Comparison of ENCODE assay signal across 8 cellular contexts in genomic region chrX:119880552-119881437, GRCh38. TPM values are rescaled to one million over a fixed set of nuclear protein-coding genes. Genes with fewer than 3 reads are reported as not detected.
DNase-seq lines count a peak whose midpoint lies in the region; ATAC-seq, FAIRE-seq and TF ChIP-seq lines count a peak whose summit lies in the region.

No MANE protein-coding gene starts in this region.

- H2AFZ ChIP-seq in K562 (ENCODE audit: low read depth, low read length) = no peak overlapping the region

- intact Hi-C loops in K562 (cut with micrococcal nuclease) = loop anchor here (2.0 to 5.0 kb wide), 2 partner anchors 90 to 363 kb away; partner anchors contain the start of gene RPL39
- intact Hi-C loops in kidney (cut with DNase I) = no loop called here

- H3K4me3 ChIP-seq in SJCRH30 = no peak overlapping the region
- no peak overlapping the region for H3K4me3 ChIP-seq in K562
- H3K4me3 ChIP-seq in kidney (ENCODE audit: low read length in 2 of 2) = no peak overlapping the region
- H3K4me3 ChIP-seq in thoracic aorta = no peak overlapping the region

- DNase-seq in NCI-H2029 (lab: John Stamatoyannopoulos, UW) (peak; percentile 7), NCI-H2029 treated with DMSO at 0.1 percent for 48 hours (lab: John Stamatoyannopoulos, UW) (no peak), HuH-7 (ENCODE audit: low spot score) (peak; percentile 68), SJCRH30 (peak; percentile 55 to 78), K562 (ENCODE audit: extremely low read depth in 1 of 4, low spot score in 3 of 4) (peak; percentile 32 to 60 (median 48)), kidney (no peak), thoracic aorta (ENCODE audit: low spot score) (no peak)

- TF ChIP-seq RAD21 in K562 (CRISPR knock-in tag; conservative IDR thresholded peaks at IDR 0.05 in 1 of 2, IDR thresholded peaks at IDR 0.05 in 1 of 2) = peak; percentile 46 to 68; a peak in 3 of 4 replicates

- ATAC-seq in GM21390 (IDR thresholded peaks at IDR 0.05; ENCODE audit: unreplicated experiment) = peak; percentile 74
- peak; percentile 97 for ATAC-seq in K562
- ATAC-seq in thoracic aorta (ENCODE audit: insufficient number of reproducible peaks, low FRiP score, low read depth) = no peak

- no peaks in the 10 kb centered on the region for H3K9me3 ChIP-seq in SJCRH30 (replicated peaks)
- H3K9me3 ChIP-seq in K562 (replicated peaks; ENCODE audit: control insufficient read depth, insufficient read depth, low read depth, low read length) = no peaks in the 10 kb centered on the region
- H3K9me3 ChIP-seq in kidney (ENCODE audit: control insufficient read depth in 1 of 2, low read length in 2 of 2) = no peaks in the 10 kb centered on the region
- no peaks in the 10 kb centered on the region for H3K9me3 ChIP-seq in thoracic aorta

- no TSS peak for BruUV-seq in K562 (replicated peaks; lab: Mats Ljungman, UMichigan)

- H3K27ac ChIP-seq in SJCRH30 = no peak overlapping the region
- no peak overlapping the region for H3K27ac ChIP-seq in K562 (ENCODE audit: extremely low read depth, low read depth, low read length)
- H3K27ac ChIP-seq in kidney (ENCODE audit: low read depth in 2 of 2, low read length in 2 of 2) = no peak overlapping the region
- no peak overlapping the region for H3K27ac ChIP-seq in thoracic aorta

- CTCF ChIA-PET in K562 (lab: Yijun Ruan, JAX; ENCODE audit: low intra/inter-chr PET ratio) = interaction anchor here (1.7 kb wide), 1 partner anchor 89 kb away, joined by 10 read pairs; the partner anchor contains the start of gene RPL39

- H3K79me2 ChIP-seq in K562 (ENCODE audit: control insufficient read depth, insufficient read depth, low read length) = no peaks in the 10 kb centered on the region

- in situ Hi-C loops in K562 (cut with MboI) = no loop called here

- 50% methylated on average over 8 of the region's 11 CpGs for WGBS in K562 (ENCODE audit: insufficient coverage, low coverage, missing lambda C conversion rate)

- TF ChIP-seq POLR2A in K562 (conservative IDR thresholded peaks at IDR 0.05) = 0 out of 2 replicates have a peak, but pooled peaks have one; percentile 21

- TF ChIP-seq CTCF in K562 (IDR thresholded peaks at IDR 0.05 in 2 of 3, conservative IDR thresholded peaks at IDR 0.05 in 1 of 3; ENCODE audit: insufficient read depth in 2 of 3, low read depth in 1 of 3, low read length in 3 of 3) (peak; percentile 68 to 78 (median 73)), kidney (IDR thresholded peaks at IDR 0.05; ENCODE audit: borderline replicate concordance, extremely low read depth, insufficient read depth) (peak; percentile 33), thoracic aorta (IDR thresholded peaks at IDR 0.05) (peak; percentile 37)

- H3K9me1 ChIP-seq in K562 (ENCODE audit: control insufficient read depth, insufficient read depth, low read length) = no peaks in the 10 kb centered on the region

- H3K36me3 ChIP-seq in SJCRH30 (peaks cover 18% of the 10 kb centered on the region), K562 (ENCODE audit: control insufficient read depth, insufficient read depth, low read length) (peaks cover 25% of the 10 kb centered on the region; the same call in 1 of the 3 replicates), kidney (ENCODE audit: control insufficient read depth in 1 of 2, insufficient read depth in 2 of 2, low read length in 2 of 2) (peaks cover 0 to 5% of the 10 kb centered on the region in 2 donors), thoracic aorta (no peaks in the 10 kb centered on the region)

- no peak overlapping the region for H3K4me2 ChIP-seq in K562 (ENCODE audit: insufficient read depth, low read length)

- FAIRE-seq in K562 (lab: Jason Lieb, UNC) (peak; percentile 96), kidney (lab: Jason Lieb, UNC) (no peak)

- no peaks in the 10 kb centered on the region for H4K20me1 ChIP-seq in K562 (replicated peaks; ENCODE audit: control insufficient read depth, insufficient read depth, low read length)

- H3K4me1 ChIP-seq in SJCRH30 = no peaks in the 10 kb centered on the region
- H3K4me1 ChIP-seq in K562 (replicated peaks in 1 of 2; ENCODE audit: control insufficient read depth in 2 of 2, insufficient read depth in 2 of 2, low read length in 2 of 2) = no peaks in the 10 kb centered on the region; a peak in 1 of 5 replicates
- H3K4me1 ChIP-seq in kidney (ENCODE audit: control insufficient read depth in 1 of 2, insufficient read depth in 1 of 2, low read depth in 1 of 2, low read length in 2 of 2) = no peaks in the 10 kb centered on the region
- no peaks in the 10 kb centered on the region for H3K4me1 ChIP-seq in thoracic aorta (ENCODE audit: control insufficient read depth in 1 of 2, low read depth in 2 of 2)

- H3K27me3 ChIP-seq in SJCRH30 (no peaks in the 10 kb centered on the region), K562 (ENCODE audit: control insufficient read depth in 2 of 2, insufficient read depth in 2 of 2, low read length in 2 of 2) (no peaks in the 10 kb centered on the region), thoracic aorta (replicated peaks; ENCODE audit: insufficient read depth) (no peaks in the 10 kb centered on the region)

- TF ChIP-seq EP300 in K562 (IDR thresholded peaks at IDR 0.05; ENCODE audit: low read length) = no peak

- H3K9ac ChIP-seq in K562 (ENCODE audit: insufficient read depth in 1 of 2, low read depth in 2 of 2, low read length in 2 of 2) = no peak overlapping the region
- no peak overlapping the region for H3K9ac ChIP-seq in kidney (ENCODE audit: low read length in 2 of 2)

- POLR2A ChIA-PET in K562 (lab: Yijun Ruan, JAX) = interaction anchor here (0.8 kb wide), 1 partner anchor 10 kb away, joined by 3 read pairs; no protein-coding TSS in a partner anchor

RNA-seq across cellular contexts. Expression of gene NDUFA1, which starts 9.2 kb away (rescaled TPM):
- total RNA-seq in SJCRH30 (2014; rRNA removed; shearing (Covaris generic)) = 278 and 293 TPM in 2 replicates
- 25.7 and 39.2 TPM in 2 replicates for total RNA-seq in K562 (2011; cell fraction: chromatin; rRNA removed; ENCODE audit: low replicate concordance)
- 32.1 and 33.7 TPM in 2 replicates for total RNA-seq in K562 (2011; cell fraction: nucleolus; rRNA removed)
- total RNA-seq in K562 (2011; cell fraction: nucleoplasm; rRNA removed) = 56.5 and 62.8 TPM in 2 replicates
- total RNA-seq in K562 (2014; rRNA removed) (160 and 218 TPM in 2 replicates), K562 (2014; rRNA removed; fragmentation: Illumina TruSeq; extraction: Trizol) (402 and 409 TPM in 2 replicates), K562 (2015; rRNA removed; fragmentation: Illumina TruSeq; extraction: Trizol) (378 and 383 TPM in 2 replicates), K562 (2021) (169 and 177 TPM in 2 replicates), kidney (114 TPM), thoracic aorta (10 to 100 TPM; 30.5 to 41.1 TPM)
- polyA plus RNA-seq in K562 (2011; rRNA removed) (336 and 418 TPM in 2 replicates), K562 (2014; fragmentation: Illumina TruSeq; extraction: Trizol) (162 and 191 TPM in 2 replicates), K562 (2014; fragmentation: Nextera tagmentation; extraction: Ambion mirVana) (1,000 to 10,000 TPM; 1,140 to 1,285 TPM), K562 (2014; rRNA removed) (308 and 430 TPM in 2 replicates), kidney (ENCODE audit: insufficient read depth, low read depth, low replicate concordance) (512 TPM)
- 39.5 and 169 TPM in 2 replicates for polyA plus RNA-seq in K562 (2011; cell fraction: cytosol; rRNA removed)
- 44.8 and 122 TPM in 2 replicates for polyA plus RNA-seq in K562 (2011; cell fraction: nucleus; rRNA removed)
- 155 and 439 TPM in 2 replicates for polyA plus RNA-seq in K562 (2012)
- polyA minus RNA-seq in K562 (2011; rRNA and poly(A)+ RNA removed) = 149 and 153 TPM in 2 replicates
- polyA minus RNA-seq in K562 (2011; cell fraction: cytosol; rRNA and poly(A)+ RNA removed) = 54.1 and 64.7 TPM in 2 replicates
- 8.3 and 22.9 TPM in 2 replicates for polyA minus RNA-seq in K562 (2011; cell fraction: nucleus; rRNA and poly(A)+ RNA removed)

RNA-seq across cellular contexts. Expression of gene RNF113A, which starts 9.3 kb away (rescaled TPM):
- total RNA-seq in SJCRH30 (2014; rRNA removed; shearing (Covaris generic)) = 48.5 and 51.9 TPM in 2 replicates
- total RNA-seq in K562 (2011; cell fraction: chromatin; rRNA removed; ENCODE audit: low replicate concordance) = 11.5 and 17.2 TPM in 2 replicates
- total RNA-seq in K562 (2011; cell fraction: nucleolus; rRNA removed) = 15.0 and 17.9 TPM in 2 replicates
- 14.0 and 14.8 TPM in 2 replicates for total RNA-seq in K562 (2011; cell fraction: nucleoplasm; rRNA removed)
- total RNA-seq in K562 (2014; rRNA removed) (31.2 and 31.9 TPM in 2 replicates), K562 (2014; rRNA removed; fragmentation: Illumina TruSeq; extraction: Trizol) (17.9 and 22.4 TPM in 2 replicates), K562 (2015; rRNA removed; fragmentation: Illumina TruSeq; extraction: Trizol) (26.4 and 28.1 TPM in 2 replicates), K562 (2021) (26.3 and 28.5 TPM in 2 replicates), kidney (13.3 TPM), thoracic aorta (10 to 100 TPM in 1 of 2 donors, 1 to 10 TPM in 1; 6.1 to 13.8 TPM)
- polyA plus RNA-seq in K562 (2011; rRNA removed) (21.2 and 25.6 TPM in 2 replicates), K562 (2014; fragmentation: Illumina TruSeq; extraction: Trizol) (27.8 and 32.8 TPM in 2 replicates), K562 (2014; fragmentation: Nextera tagmentation; extraction: Ambion mirVana) (10 to 100 TPM; 23.9 to 29.4 TPM), K562 (2014; rRNA removed) (38.4 and 39.5 TPM in 2 replicates), kidney (ENCODE audit: insufficient read depth, low read depth, low replicate concordance) (18.7 TPM)
- polyA plus RNA-seq in K562 (2011; cell fraction: cytosol; rRNA removed) = 21.0 and 23.4 TPM in 2 replicates
- polyA plus RNA-seq in K562 (2011; cell fraction: nucleus; rRNA removed) = 22.4 and 31.4 TPM in 2 replicates
- polyA plus RNA-seq in K562 (2012) = 27.0 and 41.1 TPM in 2 replicates
- 11.4 and 14.6 TPM in 2 replicates for polyA minus RNA-seq in K562 (2011; rRNA and poly(A)+ RNA removed)
- polyA minus RNA-seq in K562 (2011; cell fraction: cytosol; rRNA and poly(A)+ RNA removed) = 9.5 and 11.5 TPM in 2 replicates
- polyA minus RNA-seq in K562 (2011; cell fraction: nucleus; rRNA and poly(A)+ RNA removed) = 3.6 and 10.3 TPM in 2 replicates

RNA-seq across cellular contexts. Expression of gene AKAP14, which starts 14.9 kb away (rescaled TPM):
- not detected in 2 replicates for total RNA-seq in SJCRH30 (2014; rRNA removed; shearing (Covaris generic))
- not detected in 2 replicates for total RNA-seq in K562 (2011; cell fraction: chromatin; rRNA removed; ENCODE audit: low replicate concordance)
- not detected in 2 replicates for total RNA-seq in K562 (2011; cell fraction: nucleolus; rRNA removed)
- 1.6 TPM in 1 of 2 replicates, not detected in the other for total RNA-seq in K562 (2011; cell fraction: nucleoplasm; rRNA removed)
- total RNA-seq in K562 (2014; rRNA removed) (not detected in 2 replicates), K562 (2014; rRNA removed; fragmentation: Illumina TruSeq; extraction: Trizol) (0.48 TPM in 1 of 2 replicates, not detected in the other), K562 (2015; rRNA removed; fragmentation: Illumina TruSeq; extraction: Trizol) (not detected in 2 replicates), K562 (2021) (not detected in 2 replicates), kidney (not detected), thoracic aorta (not detected)
- polyA plus RNA-seq in K562 (2011; rRNA removed) (not detected in 2 replicates), K562 (2014; fragmentation: Illumina TruSeq; extraction: Trizol) (not detected in 2 replicates), K562 (2014; fragmentation: Nextera tagmentation; extraction: Ambion mirVana) (not detected), K562 (2014; rRNA removed) (not detected in 2 replicates), kidney (ENCODE audit: insufficient read depth, low read depth, low replicate concordance) (not detected)
- not detected in 2 replicates for polyA plus RNA-seq in K562 (2011; cell fraction: cytosol; rRNA removed)
- not detected in 2 replicates for polyA plus RNA-seq in K562 (2011; cell fraction: nucleus; rRNA removed)
- polyA plus RNA-seq in K562 (2012) = not detected in 2 replicates
- polyA minus RNA-seq in K562 (2011; rRNA and poly(A)+ RNA removed) = not detected in 2 replicates
- not detected in 2 replicates for polyA minus RNA-seq in K562 (2011; cell fraction: cytosol; rRNA and poly(A)+ RNA removed)
- not detected in 2 replicates for polyA minus RNA-seq in K562 (2011; cell fraction: nucleus; rRNA and poly(A)+ RNA removed)

RNA-seq across cellular contexts. Expression of gene UPF3B, which starts 28.0 kb away (rescaled TPM):
- total RNA-seq in SJCRH30 (2014; rRNA removed; shearing (Covaris generic)) = 25.1 and 33.9 TPM in 2 replicates
- total RNA-seq in K562 (2011; cell fraction: chromatin; rRNA removed; ENCODE audit: low replicate concordance) = 5.5 and 22.5 TPM in 2 replicates
- 4.9 and 5.3 TPM in 2 replicates for total RNA-seq in K562 (2011; cell fraction: nucleolus; rRNA removed)
- 7.7 and 8.8 TPM in 2 replicates for total RNA-seq in K562 (2011; cell fraction: nucleoplasm; rRNA removed)
- total RNA-seq in K562 (2014; rRNA removed) (17.5 and 17.6 TPM in 2 replicates), K562 (2014; rRNA removed; fragmentation: Illumina TruSeq; extraction: Trizol) (32.3 and 38.1 TPM in 2 replicates), K562 (2015; rRNA removed; fragmentation: Illumina TruSeq; extraction: Trizol) (28.3 and 32.3 TPM in 2 replicates), K562 (2021) (17.9 and 19.7 TPM in 2 replicates), kidney (6.0 TPM), thoracic aorta (1 to 10 TPM; 3.7 to 4.9 TPM)
- polyA plus RNA-seq in K562 (2011; rRNA removed) (23.1 and 31.8 TPM in 2 replicates), K562 (2014; fragmentation: Illumina TruSeq; extraction: Trizol) (44.0 and 57.0 TPM in 2 replicates), K562 (2014; fragmentation: Nextera tagmentation; extraction: Ambion mirVana) (10 to 100 TPM; 24.1 to 37.5 TPM), K562 (2014; rRNA removed) (37.9 and 40.8 TPM in 2 replicates), kidney (ENCODE audit: insufficient read depth, low read depth, low replicate concordance) (9.4 TPM)
- polyA plus RNA-seq in K562 (2011; cell fraction: cytosol; rRNA removed) = 3.5 and 7.9 TPM in 2 replicates
- 8.2 and 13.0 TPM in 2 replicates for polyA plus RNA-seq in K562 (2011; cell fraction: nucleus; rRNA removed)
- 25.6 and 37.7 TPM in 2 replicates for polyA plus RNA-seq in K562 (2012)
- polyA minus RNA-seq in K562 (2011; rRNA and poly(A)+ RNA removed) = 18.5 and 21.4 TPM in 2 replicates
- 6.7 and 6.8 TPM in 2 replicates for polyA minus RNA-seq in K562 (2011; cell fraction: cytosol; rRNA and poly(A)+ RNA removed)
- 4.4 and 8.8 TPM in 2 replicates for polyA minus RNA-seq in K562 (2011; cell fraction: nucleus; rRNA and poly(A)+ RNA removed)

Comparison
In these comparisons a context has a peak if more than half of its experiments do, and no peak if none do; other contexts are left out.
1. DNase-seq: peak in NCI-H2029 (single experiment), HuH-7 (single experiment), SJCRH30 (2 of 2) and K562 (4 of 4); none in NCI-H2029 treated with DMSO at 0.1 percent for 48 hours (single experiment), kidney (single experiment) and thoracic aorta (single experiment).
2. Peak in every context shown above with its lines, with median percentiles within 50 percentile points of each other: CTCF ChIP-seq.